ENCODE assay signal across 12 cellular contexts in the genomic region with DNA sequence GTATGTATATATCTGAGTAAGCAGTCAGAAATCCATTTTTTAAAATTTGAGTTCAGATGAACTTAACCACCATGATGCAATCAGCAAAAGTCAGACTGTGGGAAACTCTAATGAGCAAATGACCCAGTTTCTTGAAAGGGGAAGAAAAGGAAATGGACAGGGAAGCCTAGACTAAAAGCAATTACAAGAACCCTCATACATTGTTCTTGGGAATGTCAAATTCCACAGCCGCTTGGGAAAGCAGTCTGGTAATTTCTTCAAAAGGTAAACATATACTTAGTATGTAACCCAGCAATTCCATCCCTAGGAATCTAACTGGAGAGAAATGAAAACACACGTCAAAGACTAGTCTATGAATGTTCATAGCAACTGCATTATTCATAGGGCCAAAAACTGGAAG. TPM values are rescaled to one million over a fixed set of nuclear protein-coding genes. Genes with fewer than 3 reads are reported as not detected.
DNase-seq lines count a peak whose midpoint lies in the region; ATAC-seq, FAIRE-seq and TF ChIP-seq lines count a peak whose summit lies in the region.
"Had no signal": no experiment of that assay in that cellular context is flagged by ENCODE, and none has a peak within 500 bp of the region (broad histone marks: within the 10 kb centered on the region; RNA-seq: fewer than 3 reads in every experiment).

No MANE protein-coding gene starts in this region.

- DNase-seq in H54 (ENCODE audit: insufficient read length, low spot score) (peak; percentile 53), fibroblast of pulmonary artery (ENCODE audit: low read depth) (peak; percentile 95), smooth muscle cell (lab: John Stamatoyannopoulos, UW; ENCODE audit: unreplicated experiment) (no peak), SHP77 treated with DMSO at 0.1 percent for 48 hours (lab: John Stamatoyannopoulos, UW) (no peak), upper lobe of right lung (no peak), GOT3 (lab: John Stamatoyannopoulos, UW) (no peak)
- DNase-seq: activated CD4-positive, CD25-positive, alpha-beta regulatory T cell treated with anti-CD3 and anti-CD28 coated beads, Interleukin-2, amount 50 U/mL, for 72 hours; activated naive CD4-positive, alpha-beta T cell treated with Interleukin-2 at 50 U/mL for 16 hours; NCI-H1436; PC-9 had no signal

- no peak for TF ChIP-seq CTCF in fibroblast of pulmonary artery (IDR thresholded peaks at IDR 0.05; ENCODE audit: low read length, missing control alignments)
- no peak for TF ChIP-seq CTCF in smooth muscle cell (IDR thresholded peaks at IDR 0.05; ENCODE audit: borderline replicate concordance, insufficient read depth, poor library complexity, severe bottlenecking)
- no peak for TF ChIP-seq CTCF in upper lobe of right lung (IDR thresholded peaks at IDR 0.05)

- peaks cover 5% of the 10 kb centered on the region for H3F3A ChIP-seq in smooth muscle cell (ENCODE audit: low read depth)

- intact Hi-C loops in upper lobe of right lung (cut with DNase I): no loop called here

- H3K4me2 ChIP-seq in smooth muscle cell: peak overlapping the region; percentile 72
- H3K4me2 ChIP-seq: PC-9 had no signal

- no peak overlapping the region for H3K4me3 ChIP-seq in fibroblast of pulmonary artery (replicated peaks; ENCODE audit: low read depth, low read length)
- H3K4me3 ChIP-seq in smooth muscle cell: no peak overlapping the region
- H3K4me3 ChIP-seq in upper lobe of right lung: no peak overlapping the region
- H3K4me3 ChIP-seq: PC-9 had no signal

- peak; percentile 79 for ATAC-seq in SK-N-SH treated with all-trans-retinoic acid at 6 μM for 48 hours
- no peak for ATAC-seq in upper lobe of right lung
- ATAC-seq: sciatic nerve had no signal

- no peaks in the 10 kb centered on the region for H3K9me3 ChIP-seq in smooth muscle cell (replicated peaks; ENCODE audit: low read depth)
- no peaks in the 10 kb centered on the region for H3K9me3 ChIP-seq in upper lobe of right lung

- no peaks in the 10 kb centered on the region for H3K36me3 ChIP-seq in smooth muscle cell (ENCODE audit: low read depth)
- H3K36me3 ChIP-seq in upper lobe of right lung: no peaks in the 10 kb centered on the region

- H4K20me1 ChIP-seq in smooth muscle cell (ENCODE audit: low read depth): no peaks in the 10 kb centered on the region

- H3K27me3 ChIP-seq in smooth muscle cell (ENCODE audit: low read depth): no peaks in the 10 kb centered on the region
- H3K27me3 ChIP-seq in upper lobe of right lung: no peaks in the 10 kb centered on the region

- FAIRE-seq in H54 (lab: Jason Lieb, UNC): no peak

- H3K9ac ChIP-seq in smooth muscle cell (ENCODE audit: low read depth): peak overlapping the region; percentile 30

- H3K79me2 ChIP-seq in smooth muscle cell (ENCODE audit: low read depth): no peaks in the 10 kb centered on the region

- peak overlapping the region; percentile 23 for H2AFZ ChIP-seq in smooth muscle cell (ENCODE audit: low read depth)
- H2AFZ ChIP-seq: PC-9 had no signal

- 12% methylated on average over 2 of the region's 2 CpGs for WGBS in smooth muscle cell (ENCODE audit: low lambda C conversion rate)

- no peak for TF ChIP-seq POLR2A in H54 (IDR thresholded peaks at IDR 0.05; ENCODE audit: low read depth, low read length)

- H3K4me1 ChIP-seq in smooth muscle cell (ENCODE audit: low read depth) (peaks cover 14% of the 10 kb centered on the region), upper lobe of right lung (peaks cover 7% of the 10 kb centered on the region)

- peak overlapping the region; percentile 92 for H3K27ac ChIP-seq in smooth muscle cell (ENCODE audit: low read depth)
- H3K27ac ChIP-seq in upper lobe of right lung: no peak overlapping the region
- H3K27ac ChIP-seq: PC-9 had no signal

TF ChIP-seq in SK-N-SH treated with all-trans-retinoic acid at 6 μM for 48 hours, 23 proteins besides CTCF, POLR2A, EP300 and RAD21:
- no peak for TF ChIP-seq GLIS3 (CRISPR knock-in tag; IDR thresholded peaks at IDR 0.05)
- TF ChIP-seq ISL1 (CRISPR knock-in tag; IDR thresholded peaks at IDR 0.05): peak; percentile 92

RNA-seq across cellular contexts. Expression of a gene that starts 16.4 kb away (rescaled TPM):
- total RNA-seq in smooth muscle cell (10.4 and 11.6 TPM in 2 replicates), upper lobe of right lung (33.3 TPM)
- 6.0 and 8.5 TPM in 2 replicates for polyA plus RNA-seq in smooth muscle cell

Comparison
In these comparisons a context has a peak if more than half of its experiments do, and no peak if none do; other contexts are left out.
1. DNase-seq: peak in H54 (single experiment) and fibroblast of pulmonary artery (single experiment); none in smooth muscle cell (single experiment), SHP77 treated with DMSO at 0.1 percent for 48 hours (single experiment), upper lobe of right lung (single experiment) and GOT3 (single experiment).